ENCODE assay signal across 1 cellular context in the genomic region with DNA sequence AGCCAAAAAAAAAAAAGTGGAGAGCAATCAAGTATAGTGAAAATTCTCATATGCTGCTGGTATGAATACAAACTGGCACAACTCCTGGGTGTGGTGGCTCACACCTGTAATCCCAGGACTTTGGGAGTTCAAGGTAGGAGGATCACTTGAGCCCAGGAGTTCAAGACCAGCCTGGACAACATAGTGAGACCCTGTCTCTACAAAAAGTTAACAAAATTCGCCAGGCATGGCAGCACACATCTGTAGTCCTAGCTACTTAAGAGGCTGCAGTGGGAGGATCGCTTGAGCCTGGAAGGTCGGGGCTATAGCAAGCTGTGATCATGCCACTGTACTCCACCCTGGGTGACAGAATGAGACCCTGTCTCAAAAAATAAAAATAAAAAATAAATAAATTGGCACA.
TF ChIP-seq lines count a peak whose summit lies in the region.

No MANE protein-coding gene starts in this region.

TF ChIP-seq in HepG2, 621 proteins besides CTCF, POLR2A, EP300 and RAD21:
- TF ChIP-seq ZNF644 (CRISPR knock-in tag; IDR thresholded peaks at IDR 0.05; ENCODE audit: low read depth) (no peak), ZNF121 (CRISPR knock-in tag; IDR thresholded peaks at IDR 0.05) (peak; percentile 52), CENPX (CRISPR knock-in tag; IDR thresholded peaks at IDR 0.05) (no peak), IKZF4 (CRISPR knock-in tag; IDR thresholded peaks at IDR 0.05; ENCODE audit: borderline replicate concordance, low read depth, not compliant biosample characterization) (no peak)
- TF ChIP-seq, protein P1, sequence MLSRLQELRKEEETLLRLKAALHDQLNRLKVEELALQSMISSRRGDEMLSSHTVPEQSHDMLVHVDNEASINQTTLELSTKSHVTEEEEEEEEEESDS (CRISPR knock-in tag; IDR thresholded peaks at IDR 0.05; ENCODE audit: borderline replicate concordance): no peak
